In genomic region chr9:133834080-133834976, GRCh38 we compare ENCODE assay signal across 17 cellular contexts.
DNase-seq lines count a peak whose midpoint lies in the region; ATAC-seq, FAIRE-seq and TF ChIP-seq lines count a peak whose summit lies in the region.
"Had no signal": no experiment of that assay in that cellular context is flagged by ENCODE, and none has a peak within 500 bp of the region (broad histone marks: within the 10 kb centered on the region; RNA-seq: fewer than 3 reads in every experiment).

No MANE protein-coding gene starts in this region.

- no peak for ATAC-seq in GM21367 (IDR thresholded peaks at IDR 0.05; ENCODE audit: unreplicated experiment)
- ATAC-seq: GM12878 had no signal

- no CpG with 5 or more reads among the region's 29 CpGs for WGBS in trophoblast cell (ENCODE audit: extremely low coverage, insufficient coverage, insufficient read length)

- no peak overlapping the region for H3K23ac ChIP-seq in trophoblast cell (ENCODE audit: low read length)

- no peak overlapping the region for H4K91ac ChIP-seq in trophoblast cell (ENCODE audit: low read depth, low read length)

- H3K4me1 ChIP-seq in HEK293 (ENCODE audit: control insufficient read depth, insufficient read depth, low read length) (no peaks in the 10 kb centered on the region), trophoblast cell (ENCODE audit: control insufficient read depth in 1 of 2, insufficient read depth in 2 of 2, low read length in 2 of 2) (peaks cover 10 to 11% of the 10 kb centered on the region in 2 experiments)

- peak overlapping the region; percentile 51 for H3K18ac ChIP-seq in trophoblast cell (ENCODE audit: low read length)

- POLR2A ChIA-PET in HEK293 (lab: Yijun Ruan, JAX), result no interaction called here

- TF ChIP-seq CTCF in HEK293 (tag by site-specific recombination; IDR thresholded peaks at IDR 0.05), result no peak
- TF ChIP-seq CTCF in VCaP (conservative IDR thresholded peaks at IDR 0.05), result no peak
- TF ChIP-seq CTCF in glutamatergic neuron (IDR thresholded peaks at IDR 0.05; ENCODE audit: partially characterized antibody, unreplicated experiment), result no peak

- peak overlapping the region; percentile 4 for H2AK5ac ChIP-seq in trophoblast cell (ENCODE audit: low read length)

- peaks cover 0 to 7% of the 10 kb centered on the region in 2 experiments; a peak in 1 of 3 replicates for H3K36me3 ChIP-seq in HEK293 (ENCODE audit: control insufficient read depth in 2 of 2, insufficient read depth in 1 of 2, low read length in 2 of 2)
- H3K36me3 ChIP-seq in trophoblast cell (ENCODE audit: control insufficient read depth in 1 of 2, insufficient read depth in 2 of 2, low read length in 2 of 2), result peaks cover 41 to 42% of the 10 kb centered on the region in 2 experiments

- H4K8ac ChIP-seq in trophoblast cell (ENCODE audit: low read depth, low read length), result no peak overlapping the region

- no peak overlapping the region for H3K4me2 ChIP-seq in trophoblast cell (ENCODE audit: low read length)

- H3K27ac Mint-ChIP-seq in glutamatergic neuron (ENCODE audit: unreplicated experiment), result peak overlapping the region; percentile 38
- H3K27ac Mint-ChIP-seq: CD4-positive, alpha-beta memory T cell had no signal

- H2BK120ac ChIP-seq in trophoblast cell (ENCODE audit: insufficient read depth, low read length, poor library complexity), result no peak overlapping the region

- no peaks in the 10 kb centered on the region for H3K27me3 ChIP-seq in trophoblast cell (ENCODE audit: insufficient read depth, low read length)
- H3K27me3 ChIP-seq: BE2C had no signal

- peak overlapping the region; percentile 49 for H3K4me3 Mint-ChIP-seq in glutamatergic neuron (ENCODE audit: unreplicated experiment)
- H3K4me3 Mint-ChIP-seq: CD4-positive, alpha-beta memory T cell; IgD-negative memory B cell had no signal

- peaks cover 8% of the 10 kb centered on the region for H3K79me1 ChIP-seq in trophoblast cell (ENCODE audit: low read length)

- no peak overlapping the region for H3K9ac ChIP-seq in trophoblast cell (ENCODE audit: low read length)

- no peak for FAIRE-seq in H54 (lab: Jason Lieb, UNC)
- FAIRE-seq: A204.1, GM12878, GM18507 had no signal

- H3K9me3 ChIP-seq in HEK293 (ENCODE audit: control insufficient read depth, insufficient read depth, low read depth, low read length) (no peaks in the 10 kb centered on the region), trophoblast cell (ENCODE audit: insufficient read depth, low read depth, low read length) (no peaks in the 10 kb centered on the region)
- H3K9me3 ChIP-seq: BE2C had no signal

- H3K4ac ChIP-seq in trophoblast cell (ENCODE audit: low read depth, low read length), result peak overlapping the region; percentile 23

- H3K36me3 Mint-ChIP-seq in glutamatergic neuron (ENCODE audit: unreplicated experiment), result no peaks in the 10 kb centered on the region
- H3K36me3 Mint-ChIP-seq: CD4-positive, alpha-beta memory T cell; IgD-negative memory B cell had no signal

- no peak overlapping the region for H2BK5ac ChIP-seq in trophoblast cell (ENCODE audit: low read depth, low read length, poor library complexity)

- CTCF ChIA-PET in HEK293 (lab: Yijun Ruan, JAX), result interaction anchor here (1.3 kb wide), 1 partner anchor 161 kb away, joined by 3 read pairs; no protein-coding TSS in a partner anchor

- no peak overlapping the region for H3K14ac ChIP-seq in trophoblast cell (ENCODE audit: low read length)

- H3K27ac ChIP-seq in HEK293 (ENCODE audit: extremely low read depth, low read depth, low read length), result no peak overlapping the region
- H3K27ac ChIP-seq in VCaP, result peak overlapping the region; percentile 7; the same call in 1 of the 2 replicates
- no peak overlapping the region for H3K27ac ChIP-seq in trophoblast cell (ENCODE audit: low read depth, low read length)
- H3K27ac ChIP-seq: C4-2B had no signal

- H3K27me3 Mint-ChIP-seq in glutamatergic neuron (ENCODE audit: unreplicated experiment), result peaks cover 31% of the 10 kb centered on the region
- H3K27me3 Mint-ChIP-seq: CD4-positive, alpha-beta memory T cell; IgD-negative memory B cell had no signal

- H2BK12ac ChIP-seq in trophoblast cell (ENCODE audit: low read length), result no peak overlapping the region

- DNase-seq in glutamatergic neuron (no peak), trophoblast cell (peak; percentile 41 to 81), H54 (ENCODE audit: insufficient read length, low spot score) (no peak), NCI-H2107 treated with DMSO at 0.1 percent for 48 hours (lab: John Stamatoyannopoulos, UW; ENCODE audit: unreplicated experiment) (no peak)
- DNase-seq: CD4-positive, alpha-beta memory T cell; DMS79; GOT3; HCEC 1CT had no signal

- TF ChIP-seq POLR2A in H54 (IDR thresholded peaks at IDR 0.05; ENCODE audit: low read depth, low read length), result no peak

- no peak overlapping the region for H2AFZ ChIP-seq in trophoblast cell (ENCODE audit: insufficient read depth, low read length, poor library complexity)

- H3K9me3 Mint-ChIP-seq in glutamatergic neuron (ENCODE audit: unreplicated experiment), result peaks cover 39% of the 10 kb centered on the region
- H3K9me3 Mint-ChIP-seq: IgD-negative memory B cell had no signal

- peaks cover 14% of the 10 kb centered on the region for H3K79me2 ChIP-seq in trophoblast cell (ENCODE audit: control insufficient read depth, insufficient read depth, low read length, poor library complexity)

- peaks cover 50% of the 10 kb centered on the region for H3K4me1 Mint-ChIP-seq in glutamatergic neuron (ENCODE audit: low read depth, unreplicated experiment)
- H3K4me1 Mint-ChIP-seq: CD4-positive, alpha-beta memory T cell had no signal

- no peak overlapping the region for H4K12ac ChIP-seq in trophoblast cell (ENCODE audit: low read depth, low read length)

- H3K4me3 ChIP-seq in HEK293 (ENCODE audit: low read depth, low read length), result no peak overlapping the region
- no peak overlapping the region for H3K4me3 ChIP-seq in trophoblast cell (ENCODE audit: low read depth, low read length)
- H3K4me3 ChIP-seq: GM12878 had no signal

TF ChIP-seq in HEK293, 187 proteins besides CTCF, POLR2A, EP300 and RAD21:
- TF ChIP-seq ZNF560 (tag by site-specific recombination; IDR thresholded peaks at IDR 0.05; ENCODE audit: borderline replicate concordance) (no peak), ZFHX2 (tag by site-specific recombination; conservative IDR thresholded peaks at IDR 0.05) (peak; percentile 56), EGR2 (tag by site-specific recombination; IDR thresholded peaks at IDR 0.05; ENCODE audit: low read depth) (peak; percentile 53), ZNF624 (tag by site-specific recombination; IDR thresholded peaks at IDR 0.05) (no peak)

Comparison
In these comparisons a context has a peak if more than half of its experiments do, and no peak if none do; other contexts are left out.
1. DNase-seq: peak in trophoblast cell (2 of 2); none in glutamatergic neuron (single experiment), H54 (single experiment) and NCI-H2107 treated with DMSO at 0.1 percent for 48 hours (single experiment).